ENCODE assay signal across 8 cellular contexts in the genomic region with DNA sequence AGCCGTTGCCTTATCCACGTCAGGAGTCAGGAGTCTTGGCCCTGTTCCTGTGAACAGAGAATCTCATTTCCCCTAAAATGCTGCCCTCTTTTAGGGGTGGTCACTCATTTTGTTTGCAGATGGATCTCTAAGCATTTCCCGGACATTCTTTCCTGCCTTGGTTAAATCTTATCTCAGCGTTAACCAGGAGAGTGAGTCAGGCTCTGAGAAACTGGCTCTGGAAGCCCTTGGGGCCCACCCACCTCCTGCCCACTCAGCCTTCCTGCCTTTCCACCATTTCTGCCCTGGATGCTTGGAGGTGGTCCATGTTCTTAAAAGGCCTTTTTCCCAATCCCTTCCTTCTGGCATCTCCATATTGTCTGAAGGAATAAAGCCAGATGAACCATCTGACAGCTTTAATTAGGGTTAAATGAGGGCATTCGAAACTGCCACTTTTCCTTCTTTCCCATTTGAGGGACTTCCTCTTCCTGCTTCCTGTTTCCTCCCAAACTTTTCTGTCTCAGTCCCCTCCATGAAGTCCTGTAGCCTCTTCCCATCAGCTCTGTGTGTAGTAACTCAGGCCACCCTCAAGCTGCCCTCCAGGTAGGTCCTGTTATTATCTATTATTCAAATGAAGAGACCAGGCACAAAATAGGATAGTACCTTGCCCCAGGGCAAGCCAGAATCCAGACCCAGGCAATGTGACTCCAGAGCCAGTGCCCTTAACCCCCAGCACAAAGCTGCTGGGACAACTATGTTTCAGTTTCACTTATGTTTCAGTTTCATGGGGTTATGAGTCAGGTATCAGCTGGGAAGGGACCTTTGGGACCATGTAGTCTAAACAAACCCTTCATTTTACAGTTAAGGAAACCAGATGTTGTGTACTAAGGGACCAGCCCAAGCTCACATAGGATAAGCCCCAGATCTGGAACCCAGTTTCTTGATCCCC. TPM values are rescaled to one million over a fixed set of nuclear protein-coding genes. Genes with fewer than 3 reads are reported as not detected.
DNase-seq lines count a peak whose midpoint lies in the region; ATAC-seq lines count a peak whose summit lies in the region.

No MANE protein-coding gene starts in this region.

- H3K27me3 Mint-ChIP-seq in activated T-cell treated with anti-CD3 and anti-CD28 coated beads, Interleukin-2, amount 50 U/mL, for 4 hours (ENCODE audit: low read depth), result no peaks in the 10 kb centered on the region
- no peaks in the 10 kb centered on the region for H3K27me3 Mint-ChIP-seq in stimulated activated naive CD8-positive, alpha-beta T cell treated with anti-CD3 and anti-CD28 coated beads, Interleukin-15, amount 100 ng/mL, for 72 hours

- ATAC-seq in GM21367 (IDR thresholded peaks at IDR 0.05; ENCODE audit: unreplicated experiment), result peak; percentile 83
- ATAC-seq in HG03571 (IDR thresholded peaks at IDR 0.05; ENCODE audit: unreplicated experiment), result peak; percentile 73
- ATAC-seq in activated T-cell treated with anti-CD3 and anti-CD28 coated beads, Interleukin-2, amount 50 U/mL, for 4 hours, result peak; percentile 85 to 89
- peak; percentile 6 to 56 for ATAC-seq in right cardiac atrium
- ATAC-seq in stimulated activated naive CD8-positive, alpha-beta T cell treated with anti-CD3 and anti-CD28 coated beads, Interleukin-15, amount 100 ng/mL, for 72 hours, result peak; percentile 94

- H3K4me3 ChIP-seq in right cardiac atrium (ENCODE audit: low read length), result no peak overlapping the region

- WGBS in right cardiac atrium, result 42% methylated on average over 5 of the region's 5 CpGs

- peaks cover 12% of the 10 kb centered on the region for H3K4me1 ChIP-seq in right cardiac atrium (ENCODE audit: control insufficient read depth, insufficient read depth, low read length)

- H3K27ac Mint-ChIP-seq in stimulated activated naive CD8-positive, alpha-beta T cell treated with anti-CD3 and anti-CD28 coated beads, Interleukin-15, amount 100 ng/mL, for 72 hours, result peak overlapping the region; percentile 84 to 93

- H3K27me3 ChIP-seq in right cardiac atrium (ENCODE audit: control insufficient read depth, insufficient read depth), result no peaks in the 10 kb centered on the region

- intact Hi-C loops in right cardiac atrium (cut with DNase I), result no loop called here

- H3K27ac ChIP-seq in right cardiac atrium (ENCODE audit: low read length), result no peak overlapping the region

- H3K9me3 ChIP-seq in right cardiac atrium (ENCODE audit: control insufficient read depth, low read length), result no peaks in the 10 kb centered on the region

- H3K4me1 Mint-ChIP-seq in activated T-cell treated with anti-CD3 and anti-CD28 coated beads, Interleukin-2, amount 50 U/mL, for 4 hours (ENCODE audit: low read depth), result peaks cover 89% of the 10 kb centered on the region
- H3K4me1 Mint-ChIP-seq in stimulated activated naive CD8-positive, alpha-beta T cell treated with anti-CD3 and anti-CD28 coated beads, Interleukin-15, amount 100 ng/mL, for 72 hours, result peaks cover 95% of the 10 kb centered on the region

- peak overlapping the region; percentile 74 for H3K4me3 Mint-ChIP-seq in activated T-cell treated with anti-CD3 and anti-CD28 coated beads, Interleukin-2, amount 50 U/mL, for 4 hours
- peak overlapping the region; percentile 77 to 80 for H3K4me3 Mint-ChIP-seq in stimulated activated naive CD8-positive, alpha-beta T cell treated with anti-CD3 and anti-CD28 coated beads, Interleukin-15, amount 100 ng/mL, for 72 hours

- DNase-seq in DMS53 (lab: John Stamatoyannopoulos, UW) (peak; percentile 69), right cardiac atrium (no peak), DMS114 treated with DMSO at 0.1 percent for 48 hours (lab: John Stamatoyannopoulos, UW; ENCODE audit: unreplicated experiment) (no peak), COR-L47 (lab: John Stamatoyannopoulos, UW) (no peak)
- DNase-seq in activated T-cell treated with anti-CD3 and anti-CD28 coated beads, Interleukin-2, amount 50 U/mL, for 4 hours, result peak; percentile 20
- peak; percentile 30 to 50 for DNase-seq in stimulated activated naive CD8-positive, alpha-beta T cell treated with anti-CD3 and anti-CD28 coated beads, Interleukin-15, amount 100 ng/mL, for 72 hours

- no peaks in the 10 kb centered on the region for H3K9me3 Mint-ChIP-seq in activated T-cell treated with anti-CD3 and anti-CD28 coated beads, Interleukin-2, amount 50 U/mL, for 4 hours
- no peaks in the 10 kb centered on the region for H3K9me3 Mint-ChIP-seq in stimulated activated naive CD8-positive, alpha-beta T cell treated with anti-CD3 and anti-CD28 coated beads, Interleukin-15, amount 100 ng/mL, for 72 hours

- H3K36me3 Mint-ChIP-seq in activated T-cell treated with anti-CD3 and anti-CD28 coated beads, Interleukin-2, amount 50 U/mL, for 4 hours (ENCODE audit: insufficient read depth), result peaks cover 4% of the 10 kb centered on the region

RNA-seq across cellular contexts. Expression of gene HK2, which starts 9.7 kb away (rescaled TPM):
- 100 to 1,000 TPM; 108 to 111 (median 110) TPM for total RNA-seq in activated T-cell treated with anti-CD3 and anti-CD28 coated beads, Interleukin-2, amount 50 U/mL, for 4 hours
- 1 to 10 TPM; 2.0 to 6.0 (median 2.8) TPM for total RNA-seq in right cardiac atrium
- 2.9 TPM for polyA plus RNA-seq in right cardiac atrium

Comparison
In these comparisons a context has a peak if more than half of its experiments do, and no peak if none do; other contexts are left out.
1. DNase-seq: peak in DMS53 (single experiment), activated T-cell treated with anti-CD3 and anti-CD28 coated beads, Interleukin-2, amount 50 U/mL, for 4 hours (single experiment) and stimulated activated naive CD8-positive, alpha-beta T cell treated with anti-CD3 and anti-CD28 coated beads, Interleukin-15, amount 100 ng/mL, for 72 hours (2 of 2); none in right cardiac atrium (0 of 3), DMS114 treated with DMSO at 0.1 percent for 48 hours (single experiment) and COR-L47 (single experiment).
2. ATAC-seq: peak in every context shown above with its lines; median percentile 94 in stimulated activated naive CD8-positive, alpha-beta T cell treated with anti-CD3 and anti-CD28 coated beads, Interleukin-15, amount 100 ng/mL, for 72 hours; 87 in activated T-cell treated with anti-CD3 and anti-CD28 coated beads, Interleukin-2, amount 50 U/mL, for 4 hours; 83 in GM21367; 73 in HG03571; 31 in right cardiac atrium.
3. RNA of gene HK2, which starts 9.7 kb away (total RNA-seq): 108 to 111 TPM in activated T-cell treated with anti-CD3 and anti-CD28 coated beads, Interleukin-2, amount 50 U/mL, for 4 hours; 2.0 to 6.0 TPM in right cardiac atrium; every median in the first group is over 10 times any median in the second.